36 cellular contexts compared by ENCODE assay signal in genomic region chr1:174825127-174825526, GRCh38.
"Had no signal": no experiment of that assay in that cellular context is flagged by ENCODE, and none has a peak within 500 bp of the region (broad histone marks: within the 10 kb centered on the region; RNA-seq: fewer than 3 reads in every experiment).

No MANE protein-coding gene starts in this region.

- H3K4me1 ChIP-seq: adrenal gland, body of pancreas, colonic mucosa, esophagus squamous epithelium, gastroesophageal sphincter had no signal

- H3K4me1 Mint-ChIP-seq: activated CD4-positive, alpha-beta T cell treated with anti-CD3 and anti-CD28 coated beads for 36 hours; activated CD4-positive, alpha-beta T cell treated with anti-CD3 and anti-CD28 coated beads, Interleukin-2, amount 10 ng/mL, durations not matched to agents 24 days and 14 days had no signal

- H3K4me3 Mint-ChIP-seq: activated CD4-positive, alpha-beta memory T cell treated with anti-CD3 and anti-CD28 coated beads for 36 hours; activated CD4-positive, alpha-beta T cell treated with anti-CD3 and anti-CD28 coated beads for 36 hours; activated CD4-positive, alpha-beta T cell treated with anti-CD3 and anti-CD28 coated beads, Interleukin-2, amount 10 ng/mL, durations not matched to agents 24 days and 14 days; activated CD8-positive, alpha-beta memory T cell treated with anti-CD3 and anti-CD28 coated beads, Interleukin-2, amount 10 ng/mL, durations not matched to agents 7 days and 5 days; activated CD8-positive, alpha-beta T cell treated with anti-CD3 and anti-CD28 coated beads, Interleukin-2, amount 10 ng/mL, durations not matched to agents 7 days and 5 days; activated naive CD4-positive, alpha-beta T cell treated with anti-CD3 and anti-CD28 coated beads for 36 hours; activated naive CD4-positive, alpha-beta T cell treated with anti-CD3 and anti-CD28 coated beads, Interleukin-2, amount 50 U/mL, for 24 hours; activated naive CD8-positive, alpha-beta T cell treated with anti-CD3 and anti-CD28 coated beads for 36 hours; activated naive CD8-positive, alpha-beta T cell treated with anti-CD3 and anti-CD28 coated beads, Interleukin-2, amount 50 U/mL, for 24 hours; activated T-helper 1 cell treated with anti-CD3 and anti-CD28 coated beads, Interleukin-12 subunit alpha, Interleukin-12 subunit beta, Interleukin-2, Interleukin-4 antibody, amounts not matched to agents 30 ng/mL and 10 ng/mL and 1 ng/mL, durations not matched to agents 14 hours and 24 hours and 36 hours; T-cell; T-helper 1 cell treated with Interleukin-12 subunit alpha and Interleukin-12 subunit beta and Interleukin-4 antibody, amounts not matched to agents 30 μg/mL and 1 μg/mL, for 36 hours; T-helper 2 cell treated with Interferon-gamma antibody and Interleukin-4, amounts not matched to agents 5 μg/mL and 100 μg/mL, for 36 hours had no signal

- H3K9me3 Mint-ChIP-seq: activated CD4-positive, alpha-beta memory T cell treated with anti-CD3 and anti-CD28 coated beads for 36 hours; activated CD4-positive, alpha-beta T cell treated with anti-CD3 and anti-CD28 coated beads, Interleukin-2, amount 10 ng/mL, durations not matched to agents 24 days and 14 days; activated naive CD4-positive, alpha-beta T cell treated with anti-CD3 and anti-CD28 coated beads for 36 hours; activated naive CD8-positive, alpha-beta T cell treated with anti-CD3 and anti-CD28 coated beads for 36 hours; activated naive CD8-positive, alpha-beta T cell treated with anti-CD3 and anti-CD28 coated beads, Interleukin-2, amount 50 U/mL, for 24 hours; activated T-helper 1 cell treated with anti-CD3 and anti-CD28 coated beads, Interleukin-12 subunit alpha, Interleukin-12 subunit beta, Interleukin-2, Interleukin-4 antibody, amounts not matched to agents 30 ng/mL and 10 ng/mL and 1 ng/mL, durations not matched to agents 14 hours and 24 hours and 36 hours; activated T-helper 2 cell treated with anti-CD3 and anti-CD28 coated beads, Interferon-gamma antibody, Interleukin-2, Interleukin-4, amounts not matched to agents 10 μg/mL and 5 μg/mL and 100 μg/mL, durations not matched to agents 14 hours and 24 hours and 36 hours; T-cell; T-helper 1 cell treated with Interleukin-12 subunit alpha and Interleukin-12 subunit beta and Interleukin-4 antibody, amounts not matched to agents 30 μg/mL and 1 μg/mL, for 36 hours; T-helper 2 cell treated with Interferon-gamma antibody and Interleukin-4, amounts not matched to agents 5 μg/mL and 100 μg/mL, for 36 hours had no signal

- H3K27ac ChIP-seq: adrenal gland, body of pancreas, colonic mucosa, epithelial cell of prostate, esophagus squamous epithelium, gastroesophageal sphincter, WERI-Rb-1 had no signal

- H3K27ac Mint-ChIP-seq: activated CD4-positive, alpha-beta memory T cell treated with anti-CD3 and anti-CD28 coated beads for 36 hours; activated CD4-positive, alpha-beta T cell treated with anti-CD3 and anti-CD28 coated beads for 36 hours; activated CD4-positive, alpha-beta T cell treated with anti-CD3 and anti-CD28 coated beads, Interleukin-2, amount 10 ng/mL, durations not matched to agents 24 days and 14 days; activated CD8-positive, alpha-beta memory T cell treated with anti-CD3 and anti-CD28 coated beads, Interleukin-2, amount 10 ng/mL, durations not matched to agents 7 days and 5 days; activated CD8-positive, alpha-beta T cell treated with anti-CD3 and anti-CD28 coated beads, Interleukin-2, amount 10 ng/mL, durations not matched to agents 7 days and 5 days; activated naive CD4-positive, alpha-beta T cell treated with anti-CD3 and anti-CD28 coated beads for 36 hours; activated naive CD4-positive, alpha-beta T cell treated with anti-CD3 and anti-CD28 coated beads, Interleukin-2, amount 50 U/mL, for 24 hours; activated naive CD8-positive, alpha-beta T cell treated with anti-CD3 and anti-CD28 coated beads for 36 hours; activated naive CD8-positive, alpha-beta T cell treated with anti-CD3 and anti-CD28 coated beads, Interleukin-2, amount 50 U/mL, for 24 hours; activated T-helper 1 cell treated with anti-CD3 and anti-CD28 coated beads, Interleukin-12 subunit alpha, Interleukin-12 subunit beta, Interleukin-2, Interleukin-4 antibody, amounts not matched to agents 30 ng/mL and 10 ng/mL and 1 ng/mL, durations not matched to agents 14 hours and 24 hours and 36 hours; activated T-helper 2 cell treated with anti-CD3 and anti-CD28 coated beads, Interferon-gamma antibody, Interleukin-2, Interleukin-4, amounts not matched to agents 10 μg/mL and 5 μg/mL and 100 μg/mL, durations not matched to agents 14 hours and 24 hours and 36 hours; T-cell; T-helper 1 cell treated with Interleukin-12 subunit alpha and Interleukin-12 subunit beta and Interleukin-4 antibody, amounts not matched to agents 30 μg/mL and 1 μg/mL, for 36 hours; T-helper 2 cell treated with Interferon-gamma antibody and Interleukin-4, amounts not matched to agents 5 μg/mL and 100 μg/mL, for 36 hours had no signal

- H3K9me3 ChIP-seq: adrenal gland, body of pancreas, colonic mucosa, esophagus squamous epithelium, gastroesophageal sphincter had no signal

- H3K4me3 ChIP-seq: adrenal gland, body of pancreas, colonic mucosa, esophagus squamous epithelium, gastroesophageal sphincter had no signal

- ATAC-seq: activated CD4-positive, alpha-beta T cell treated with anti-CD3 and anti-CD28 coated beads for 36 hours; activated CD8-positive, alpha-beta memory T cell treated with anti-CD3 and anti-CD28 coated beads, Interleukin-2, amount 10 ng/mL, durations not matched to agents 7 days and 5 days; activated CD8-positive, alpha-beta T cell treated with anti-CD3 and anti-CD28 coated beads, Interleukin-2, amount 10 ng/mL, durations not matched to agents 7 days and 5 days; activated naive CD8-positive, alpha-beta T cell treated with anti-CD3 and anti-CD28 coated beads, Interleukin-2, amount 50 U/mL, for 24 hours; body of pancreas; gastroesophageal sphincter; T-cell had no signal

- H3K36me3 ChIP-seq: adrenal gland, colonic mucosa, esophagus squamous epithelium, gastroesophageal sphincter, WERI-Rb-1 had no signal

- DNase-seq: activated CD4-positive, alpha-beta memory T cell treated with anti-CD3 and anti-CD28 coated beads for 36 hours; activated CD4-positive, alpha-beta T cell treated with anti-CD3 and anti-CD28 coated beads for 36 hours; activated CD4-positive, alpha-beta T cell treated with anti-CD3 and anti-CD28 coated beads, Interleukin-2, amount 10 ng/mL, durations not matched to agents 24 days and 14 days; activated CD4-positive, CD25-positive, alpha-beta regulatory T cell; activated CD4-positive, CD25-positive, alpha-beta regulatory T cell treated with anti-CD3 and anti-CD28 coated beads, Interleukin-2, amount 50 U/mL, for 72 hours; activated CD8-positive, alpha-beta memory T cell treated with anti-CD3 and anti-CD28 coated beads, Interleukin-2, amount 10 ng/mL, durations not matched to agents 7 days and 5 days; activated CD8-positive, alpha-beta memory T cell treated with anti-CD3 and anti-CD28 coated beads, Interleukin-2, amount 50 U/mL, for 4 hours; activated CD8-positive, alpha-beta T cell treated with anti-CD3 and anti-CD28 coated beads, Interleukin-2, amount 10 ng/mL, durations not matched to agents 7 days and 5 days; activated effector memory CD4-positive, alpha-beta T cell treated with anti-CD3 and anti-CD28 coated beads, Interleukin-2, amount 50 U/mL, for 16 hours; activated naive CD4-positive, alpha-beta T cell treated with anti-CD3 and anti-CD28 coated beads for 36 hours; activated naive CD8-positive, alpha-beta T cell treated with anti-CD3 and anti-CD28 coated beads for 36 hours; activated naive CD8-positive, alpha-beta T cell treated with anti-CD3 and anti-CD28 coated beads, Interleukin-2, amount 50 U/mL, for 24 hours; activated T-cell treated with anti-CD3 and anti-CD28 coated beads, Interleukin-2, amount 50 U/mL, for 1 hour; activated T-cell treated with anti-CD3 and anti-CD28 coated beads, Interleukin-2, amount 50 U/mL, for 48 hours; adrenal gland; amygdala; aorta; body of pancreas; central memory CD4-positive, alpha-beta T cell; cerebellar nuclear complex; colonic mucosa; effector CD8-positive, alpha-beta T cell; esophagus squamous epithelium; foreskin melanocyte; T-cell; T1000; WERI-Rb-1 had no signal

- H3K27me3 Mint-ChIP-seq: activated CD4-positive, alpha-beta memory T cell treated with anti-CD3 and anti-CD28 coated beads for 36 hours; activated CD4-positive, alpha-beta T cell treated with anti-CD3 and anti-CD28 coated beads for 36 hours; activated CD4-positive, alpha-beta T cell treated with anti-CD3 and anti-CD28 coated beads, Interleukin-2, amount 10 ng/mL, durations not matched to agents 24 days and 14 days; activated CD8-positive, alpha-beta memory T cell treated with anti-CD3 and anti-CD28 coated beads, Interleukin-2, amount 10 ng/mL, durations not matched to agents 7 days and 5 days; activated naive CD4-positive, alpha-beta T cell treated with anti-CD3 and anti-CD28 coated beads, Interleukin-2, amount 50 U/mL, for 24 hours; activated naive CD8-positive, alpha-beta T cell treated with anti-CD3 and anti-CD28 coated beads for 36 hours; activated naive CD8-positive, alpha-beta T cell treated with anti-CD3 and anti-CD28 coated beads, Interleukin-2, amount 50 U/mL, for 24 hours; T-cell had no signal

- FAIRE-seq: endometrium, endothelial cell of umbilical vein had no signal

- H3K27me3 ChIP-seq: adrenal gland, body of pancreas, colonic mucosa, esophagus squamous epithelium, gastroesophageal sphincter had no signal
